24 cellular contexts compared by ENCODE assay signal in genomic region chr5:16810503-16810854, GRCh38.
DNase-seq lines count a peak whose midpoint lies in the region; ATAC-seq and TF ChIP-seq lines count a peak whose summit lies in the region.
"Had no signal": no experiment of that assay in that cellular context is flagged by ENCODE, and none has a peak within 500 bp of the region (broad histone marks: within the 10 kb centered on the region; RNA-seq: fewer than 3 reads in every experiment).

No MANE protein-coding gene starts in this region.

- H3K9me3 ChIP-seq in cardiac muscle cell (ENCODE audit: low read depth) (no peaks in the 10 kb centered on the region), osteoblast (ENCODE audit: low read depth, low read length) (no peaks in the 10 kb centered on the region), upper lobe of right lung (no peaks in the 10 kb centered on the region), adrenal gland (replicated peaks in 1 of 3) (no peaks in the 10 kb centered on the region)
- H3K9me3 ChIP-seq: heart left ventricle, pancreas, right atrium auricular region, SK-N-SH had no signal

- no peaks in the 10 kb centered on the region for H3K36me3 ChIP-seq in cardiac muscle cell
- peaks cover 7% of the 10 kb centered on the region for H3K36me3 ChIP-seq in osteoblast (ENCODE audit: insufficient read depth, low read length)
- H3K36me3 ChIP-seq in upper lobe of right lung: no peaks in the 10 kb centered on the region
- H3K36me3 ChIP-seq in adrenal gland (replicated peaks in 1 of 2): no peaks in the 10 kb centered on the region
- H3K36me3 ChIP-seq: heart left ventricle, pancreas, right atrium auricular region had no signal

- H3K4me3 Mint-ChIP-seq in endothelial cell (ENCODE audit: unreplicated experiment): peak overlapping the region; percentile 64
- H3K4me3 Mint-ChIP-seq: activated T-cell treated with anti-CD3 and anti-CD28 coated beads, Interleukin-2, amount 50 U/mL, for 72 hours; dendritic cell treated with granulocyte-macrophage colony-stimulating factor and Interleukin-4, amounts not matched to agents 40 ng/mL and 50 ng/mL, for 4 days; T-helper 17 cell had no signal

- WGBS in adrenal gland, 4 donors: 68 to 93% (median 87%) methylated on average over 4 to 5 of the region's 5 CpGs

- peaks cover 46% of the 10 kb centered on the region for H3K4me1 Mint-ChIP-seq in endothelial cell (ENCODE audit: unreplicated experiment)
- H3K4me1 Mint-ChIP-seq: naive B cell had no signal

- ATAC-seq in left cardiac atrium: no peak
- ATAC-seq in upper lobe of right lung: no peak
- ATAC-seq in HG03565 (IDR thresholded peaks at IDR 0.05; ENCODE audit: unreplicated experiment): no peak
- ATAC-seq: activated T-cell treated with anti-CD3 and anti-CD28 coated beads, Interleukin-2, amount 50 U/mL, for 72 hours; stimulated activated naive CD8-positive, alpha-beta T cell treated with anti-CD3 and anti-CD28 coated beads, Interleukin-15, Interleukin-2, amounts not matched to agents 100 U/mL and 50 U/mL, for 24 hours; T-helper 17 cell had no signal

- H3K4me3 ChIP-seq in cardiac muscle cell: no peak overlapping the region
- H3K4me3 ChIP-seq in osteoblast (ENCODE audit: insufficient read depth, low read length): no peak overlapping the region
- H3K4me3 ChIP-seq in upper lobe of right lung: no peak overlapping the region
- H3K4me3 ChIP-seq in adrenal gland: no peak overlapping the region
- H3K4me3 ChIP-seq: heart left ventricle, pancreas, right atrium auricular region had no signal

- H2AFZ ChIP-seq in osteoblast (ENCODE audit: low read length): no peak overlapping the region

- TF ChIP-seq CTCF in cardiac muscle cell (IDR thresholded peaks at IDR 0.05; ENCODE audit: low read depth, low read length): no peak
- TF ChIP-seq CTCF in endothelial cell (IDR thresholded peaks at IDR 0.05; ENCODE audit: unreplicated experiment): no peak
- no peak for TF ChIP-seq CTCF in osteoblast (IDR thresholded peaks at IDR 0.05; ENCODE audit: extremely low read depth, low read depth, low read length)
- no peak for TF ChIP-seq CTCF in upper lobe of right lung (IDR thresholded peaks at IDR 0.05)
- no peak for TF ChIP-seq CTCF in adrenal gland (IDR thresholded peaks at IDR 0.05)

- H3K27me3 ChIP-seq in cardiac muscle cell (no peaks in the 10 kb centered on the region), osteoblast (ENCODE audit: insufficient read depth, low read length) (no peaks in the 10 kb centered on the region), upper lobe of right lung (no peaks in the 10 kb centered on the region), adrenal gland (no peaks in the 10 kb centered on the region)
- H3K27me3 ChIP-seq: heart left ventricle, pancreas, right atrium auricular region had no signal

- no peak for TF ChIP-seq POLR2A in adrenal gland (IDR thresholded peaks at IDR 0.05)

- H3K36me3 Mint-ChIP-seq in endothelial cell (ENCODE audit: low read depth, unreplicated experiment): peaks cover 9% of the 10 kb centered on the region
- H3K36me3 Mint-ChIP-seq: naive B cell had no signal

- H3K4me2 ChIP-seq in osteoblast (ENCODE audit: insufficient read depth, low read length): peak overlapping the region; percentile 85
- H3K4me2 ChIP-seq: SK-N-SH had no signal

- H4K20me1 ChIP-seq in osteoblast (ENCODE audit: insufficient read depth, low read length): peaks cover 35% of the 10 kb centered on the region

- H3K9me3 Mint-ChIP-seq in endothelial cell (ENCODE audit: unreplicated experiment): no peaks in the 10 kb centered on the region
- H3K9me3 Mint-ChIP-seq: activated T-cell treated with anti-CD3 and anti-CD28 coated beads, Interleukin-2, amount 50 U/mL, for 72 hours; dendritic cell treated with granulocyte-macrophage colony-stimulating factor and Interleukin-4, amounts not matched to agents 40 ng/mL and 50 ng/mL, for 4 days; naive B cell had no signal

- H3K27me3 Mint-ChIP-seq in endothelial cell (ENCODE audit: unreplicated experiment): peaks cover 14% of the 10 kb centered on the region
- H3K27me3 Mint-ChIP-seq: dendritic cell treated with granulocyte-macrophage colony-stimulating factor and Interleukin-4, amounts not matched to agents 40 ng/mL and 50 ng/mL, for 4 days had no signal

- peaks cover 82% of the 10 kb centered on the region for H3K79me2 ChIP-seq in osteoblast (ENCODE audit: insufficient read depth, low read length)

- DNase-seq in cardiac muscle cell (ENCODE audit: low read depth in 1 of 2, low spot score in 1 of 2): no peak
- DNase-seq in left cardiac atrium: no peak
- DNase-seq in endothelial cell (ENCODE audit: low spot score): no peak
- no peak for DNase-seq in osteoblast (ENCODE audit: insufficient read length, low spot score, missing footprints)
- no peak for DNase-seq in upper lobe of right lung
- DNase-seq in adrenal gland: no peak
- no peak for DNase-seq in stimulated activated CD4-positive, alpha-beta T cell treated with anti-CD3 and anti-CD28 coated beads, Interleukin-2, amount 100 ng/mL, for 24 hours
- DNase-seq: 8988T; activated CD4-positive, alpha-beta T cell treated with anti-CD3 and anti-CD28 coated beads for 48 hours; activated naive CD4-positive, alpha-beta T cell treated with Interleukin-2 at 50 U/mL for 16 hours; activated T-cell treated with anti-CD3 and anti-CD28 coated beads, Interleukin-2, amount 50 U/mL, for 72 hours; caudate nucleus; naive B cell; NCI-H1092 treated with DMSO at 0.1 percent for 48 hours; NCI-H2029; pancreas; RPMI8226; SK-N-SH; stimulated activated naive CD8-positive, alpha-beta T cell treated with anti-CD3 and anti-CD28 coated beads, Interleukin-15, Interleukin-2, amounts not matched to agents 100 U/mL and 50 U/mL, for 24 hours; T-helper 17 cell had no signal

- intact Hi-C loops in left cardiac atrium (cut with DNase I): no loop called here
- intact Hi-C loops in upper lobe of right lung (cut with DNase I): no loop called here
- intact Hi-C loops in adrenal gland (cut with DNase I): no loop called here

- H3K27ac ChIP-seq in cardiac muscle cell (peak overlapping the region; percentile 57), osteoblast (ENCODE audit: low read depth, low read length) (peak overlapping the region; percentile 83), upper lobe of right lung (peak overlapping the region; percentile 58), adrenal gland (no peak overlapping the region)
- H3K27ac ChIP-seq: heart left ventricle, right atrium auricular region had no signal

- H3K4me1 ChIP-seq in cardiac muscle cell (ENCODE audit: low read depth) (peaks cover 15% of the 10 kb centered on the region), osteoblast (ENCODE audit: insufficient read depth, low read length) (peaks cover 35% of the 10 kb centered on the region), upper lobe of right lung (peaks cover 37% of the 10 kb centered on the region), adrenal gland (replicated peaks in 1 of 2) (peaks cover 0 to 9% of the 10 kb centered on the region in 2 donors)

- no peak overlapping the region for H3K27ac Mint-ChIP-seq in endothelial cell (ENCODE audit: unreplicated experiment)
- H3K27ac Mint-ChIP-seq: activated T-cell treated with anti-CD3 and anti-CD28 coated beads, Interleukin-2, amount 50 U/mL, for 72 hours; dendritic cell treated with granulocyte-macrophage colony-stimulating factor and Interleukin-4, amounts not matched to agents 40 ng/mL and 50 ng/mL, for 4 days; naive B cell; T-helper 17 cell had no signal

Comparison
In these comparisons a context has a peak if more than half of its experiments do, and no peak if none do; other contexts are left out.
1. H3K27ac ChIP-seq: peak in cardiac muscle cell (single experiment), osteoblast (single experiment) and upper lobe of right lung (single experiment); none in adrenal gland (0 of 5).